Comparison of ENCODE assay signal across 17 cellular contexts in genomic region chr2:6724572-6725140, GRCh38.
DNase-seq lines count a peak whose midpoint lies in the region; ATAC-seq and TF ChIP-seq lines count a peak whose summit lies in the region.
"Had no signal": no experiment of that assay in that cellular context is flagged by ENCODE, and none has a peak within 500 bp of the region (broad histone marks: within the 10 kb centered on the region; RNA-seq: fewer than 3 reads in every experiment).

No MANE protein-coding gene starts in this region.

- TF ChIP-seq CTCF in VCaP (conservative IDR thresholded peaks at IDR 0.05) (no peak), fibroblast of villous mesenchyme (IDR thresholded peaks at IDR 0.05; ENCODE audit: insufficient read depth, low read depth, low read length) (no peak)

- H2BK5ac ChIP-seq in trophoblast cell (ENCODE audit: low read depth, low read length, poor library complexity), result no peak overlapping the region

- H3K14ac ChIP-seq in trophoblast cell (ENCODE audit: low read length), result no peak overlapping the region

- no peak overlapping the region for H3K9ac ChIP-seq in trophoblast cell (ENCODE audit: low read length)

- no peak overlapping the region for H3K4me2 ChIP-seq in trophoblast cell (ENCODE audit: low read length)
- H3K4me2 ChIP-seq: PC-9 had no signal

- no peak overlapping the region for H4K8ac ChIP-seq in trophoblast cell (ENCODE audit: low read depth, low read length)

- no peaks in the 10 kb centered on the region for H3K27me3 ChIP-seq in trophoblast cell (ENCODE audit: insufficient read depth, low read length)
- H3K27me3 ChIP-seq: SJSA1 had no signal

- H3K4ac ChIP-seq in trophoblast cell (ENCODE audit: low read depth, low read length), result no peak overlapping the region

- H3K9me3 ChIP-seq in trophoblast cell (ENCODE audit: insufficient read depth, low read depth, low read length), result no peaks in the 10 kb centered on the region
- H3K9me3 ChIP-seq: SJSA1 had no signal

- no peak overlapping the region for H4K91ac ChIP-seq in trophoblast cell (ENCODE audit: low read depth, low read length)

- H3K27ac ChIP-seq in VCaP, result peak overlapping the region; percentile 28; the same call in 1 of the 2 replicates
- H3K27ac ChIP-seq in trophoblast cell (ENCODE audit: low read depth, low read length), result no peak overlapping the region
- H3K27ac ChIP-seq: PC-9, SJSA1 had no signal

- ATAC-seq in HG03159 (IDR thresholded peaks at IDR 0.05; ENCODE audit: unreplicated experiment) (no peak), HG03469 (IDR thresholded peaks at IDR 0.05; ENCODE audit: unreplicated experiment) (no peak), HG02885 (IDR thresholded peaks at IDR 0.05; ENCODE audit: poor library complexity, unreplicated experiment) (no peak)

- DNase-seq in EH (ENCODE audit: low read depth), result peak; percentile 25
- DNase-seq in fibroblast of villous mesenchyme (ENCODE audit: low read depth), result peak; percentile 10
- peak; percentile 86 to 98 for DNase-seq in trophoblast cell
- DNase-seq in NCI-H1436 (lab: John Stamatoyannopoulos, UW), result no peak
- DNase-seq: ACHN; Calu3; H7; NCI-H446 treated with DMSO at 0.1 percent for 48 hours; NCI-H526; NK-92 treated with Interleukin-12 subunit alpha and Interleukin-12 subunit beta, amount 100 ng/mL, for 24 hours; PC-9; Right ventricle myocardium superior had no signal

- no peak overlapping the region for H3K4me3 ChIP-seq in fibroblast of villous mesenchyme (ENCODE audit: low read depth, low read length)
- no peak overlapping the region for H3K4me3 ChIP-seq in trophoblast cell (ENCODE audit: low read depth, low read length)
- H3K4me3 ChIP-seq: PC-9, SJSA1 had no signal

- H3K4me1 ChIP-seq in trophoblast cell (ENCODE audit: control insufficient read depth in 1 of 2, insufficient read depth in 2 of 2, low read length in 2 of 2), result no peaks in the 10 kb centered on the region
- H3K4me1 ChIP-seq: SJSA1 had no signal

- no peak overlapping the region for H3K18ac ChIP-seq in trophoblast cell (ENCODE audit: low read length)

- no peak overlapping the region for H3K23ac ChIP-seq in trophoblast cell (ENCODE audit: low read length)

- H3K79me2 ChIP-seq in trophoblast cell (ENCODE audit: control insufficient read depth, insufficient read depth, low read length, poor library complexity), result no peaks in the 10 kb centered on the region

- H3K79me1 ChIP-seq in trophoblast cell (ENCODE audit: low read length), result no peaks in the 10 kb centered on the region

- no peak overlapping the region for H2BK12ac ChIP-seq in trophoblast cell (ENCODE audit: low read length)

- H3K36me3 ChIP-seq in trophoblast cell (ENCODE audit: control insufficient read depth in 1 of 2, insufficient read depth in 2 of 2, low read length in 2 of 2), result no peaks in the 10 kb centered on the region
- H3K36me3 ChIP-seq: SJSA1 had no signal

- WGBS in trophoblast cell (ENCODE audit: extremely low coverage, insufficient coverage, insufficient read length), result no CpG with 5 or more reads among the region's 4 CpGs

- H4K12ac ChIP-seq in trophoblast cell (ENCODE audit: low read depth, low read length), result no peak overlapping the region

- no peak overlapping the region for H2AFZ ChIP-seq in trophoblast cell (ENCODE audit: insufficient read depth, low read length, poor library complexity)
- H2AFZ ChIP-seq: PC-9 had no signal

- H2BK120ac ChIP-seq in trophoblast cell (ENCODE audit: insufficient read depth, low read length, poor library complexity), result no peak overlapping the region

- H2AK5ac ChIP-seq in trophoblast cell (ENCODE audit: low read length), result no peak overlapping the region
